In the genomic region with DNA sequence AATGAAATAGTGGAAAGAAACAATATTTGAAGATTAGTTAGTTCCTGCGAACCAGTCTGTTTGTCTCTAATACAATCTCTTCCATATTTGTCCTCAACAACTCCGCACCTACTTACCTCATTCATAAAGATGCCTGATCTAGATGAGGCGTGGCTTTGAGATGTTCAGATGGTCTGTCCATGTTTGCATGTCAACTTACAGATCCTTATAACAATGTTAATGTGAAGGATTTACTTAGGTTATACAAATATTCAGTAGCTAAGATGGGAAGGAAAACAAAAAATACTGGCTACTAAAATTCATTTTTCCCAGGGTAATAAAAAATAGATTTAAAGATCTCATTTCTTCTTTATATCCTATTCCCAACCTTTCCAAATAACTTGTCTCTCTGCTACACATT, we compare ENCODE assay signal across 19 cellular contexts. TPM values are rescaled to one million over a fixed set of nuclear protein-coding genes. Genes with fewer than 3 reads are reported as not detected.
DNase-seq lines count a peak whose midpoint lies in the region; ATAC-seq, FAIRE-seq and TF ChIP-seq lines count a peak whose summit lies in the region.
"Had no signal": no experiment of that assay in that cellular context is flagged by ENCODE, and none has a peak within 500 bp of the region (broad histone marks: within the 10 kb centered on the region; RNA-seq: fewer than 3 reads in every experiment).

No MANE protein-coding gene starts in this region.

- no peak for ATAC-seq in HG03565 (IDR thresholded peaks at IDR 0.05; ENCODE audit: unreplicated experiment)
- ATAC-seq: effector memory CD8-positive, alpha-beta T cell; natural killer cell treated with Interleukin-12 subunit alpha and Interleukin-12 subunit beta and Interleukin-15 and Interleukin-18, amount 100 ng/mL, for 72 hours; stimulated activated effector memory CD8-positive, alpha-beta T cell treated with anti-CD3 and anti-CD28 coated beads, Interleukin-12 subunit alpha, Interleukin-12 subunit beta, amount 100 ng/mL, for 72 hours; T-cell had no signal

- in situ Hi-C loops in brain microvascular endothelial cell (cut with HindIII; ENCODE audit: low pct_ligation_motif_present, low sequenced_read_pairs), result no loop called here
- in situ Hi-C loops in ACHN (cut with HindIII; ENCODE audit: low pct_ligation_motif_present, low pct_unique_long_range_greater_than_20kb, low sequenced_read_pairs), result no loop called here

- H3K4me1 ChIP-seq in PC-9 (replicated peaks; ENCODE audit: insufficient read depth), result peaks cover 24% of the 10 kb centered on the region

- intact Hi-C loops in PC-9 (cut with micrococcal nuclease; ENCODE audit: unreplicated experiment), result no loop called here

- DNase-seq in PC-9 (no peak), brain microvascular endothelial cell (no peak), medulla oblongata (ENCODE audit: extremely low spot score) (peak; percentile 36), substantia nigra (lab: John Stamatoyannopoulos, UW) (no peak), GM12891 (ENCODE audit: insufficient read length, low spot score) (no peak), ACHN (no peak)
- DNase-seq: activated CD4-positive, alpha-beta T cell treated with anti-CD3 and anti-CD28 coated beads, Interleukin-2, amount 10 ng/mL, durations not matched to agents 7 days and 5 days; activated CD8-positive, alpha-beta memory T cell treated with anti-CD3 and anti-CD28 coated beads, Interleukin-2, amount 50 U/mL, for 4 hours; activated gamma-delta T cell; effector memory CD8-positive, alpha-beta T cell; NCI-H2107; NCI-H524 treated with DMSO at 0.1 percent for 48 hours; stimulated activated CD4-positive, alpha-beta T cell treated with anti-CD3 and anti-CD28 coated beads, Interleukin-15, amount 100 ng/mL, for 24 hours; T-cell had no signal

- H3K9me2 ChIP-seq in PC-9 (ENCODE audit: insufficient read depth), result no peaks in the 10 kb centered on the region

- no peaks in the 10 kb centered on the region for H3K27me3 ChIP-seq in PC-9 (ENCODE audit: insufficient read depth, low read depth)
- H3K27me3 ChIP-seq in brain microvascular endothelial cell (replicated peaks), result no peaks in the 10 kb centered on the region
- H3K27me3 ChIP-seq: BLaER1 had no signal

- TF ChIP-seq CTCF in PC-9 (conservative IDR thresholded peaks at IDR 0.05), result no peak
- no peak for TF ChIP-seq CTCF in brain microvascular endothelial cell (IDR thresholded peaks at IDR 0.05; ENCODE audit: low read depth, low read length, missing control alignments)

- peaks cover 15% of the 10 kb centered on the region for H3F3A ChIP-seq in PC-9 (ENCODE audit: insufficient read depth, low read depth)

- H3K36me3 ChIP-seq in PC-9 (ENCODE audit: low read depth), result no peaks in the 10 kb centered on the region
- no peaks in the 10 kb centered on the region for H3K36me3 ChIP-seq in brain microvascular endothelial cell (replicated peaks)
- H3K36me3 ChIP-seq: BLaER1 had no signal

- H3K27ac ChIP-seq in PC-9 (0 out of 2 replicates have a peak overlapping the region, but pooled peaks have one; percentile 32), brain microvascular endothelial cell (peak overlapping the region; percentile 52), substantia nigra (ENCODE audit: low read depth, low read length, poor library complexity, severe bottlenecking) (peak overlapping the region; percentile 91)
- H3K27ac ChIP-seq: BLaER1 had no signal

- POLR2A ChIA-PET in PC-9 (lab: Charles Lee; ENCODE audit: unreplicated experiment), result no interaction called here

- H3K4me3 ChIP-seq in PC-9 (no peak overlapping the region), brain microvascular endothelial cell (ENCODE audit: low read depth, low read length) (no peak overlapping the region)
- H3K4me3 ChIP-seq: BLaER1 had no signal

- H4K20me1 ChIP-seq in PC-9 (ENCODE audit: insufficient read depth), result no peaks in the 10 kb centered on the region
- H4K20me1 ChIP-seq: BLaER1 had no signal

- no TSS peak for BruUV-seq in PC-9 (replicated peaks; lab: Mats Ljungman, UMichigan)

- peaks cover 78% of the 10 kb centered on the region for H3K79me2 ChIP-seq in PC-9 (ENCODE audit: low read depth)

- no peak overlapping the region for H2AFZ ChIP-seq in PC-9

- no peak for FAIRE-seq in GM12891 (lab: Jason Lieb, UNC)
- FAIRE-seq: HTR-8/SVneo had no signal

- TF ChIP-seq POLR2A in GM12891 (IDR thresholded peaks at IDR 0.05; ENCODE audit: low read depth, low read length), result no peak

- H3K9me3 ChIP-seq in PC-9 (ENCODE audit: insufficient read depth, low read depth), result no peaks in the 10 kb centered on the region
- H3K9me3 ChIP-seq: BLaER1 had no signal

- H3K4me2 ChIP-seq in PC-9, result no peak overlapping the region
- H3K4me2 ChIP-seq: BLaER1 had no signal

- CTCF ChIA-PET in PC-9 (lab: Charles Lee), result no interaction called here

TF ChIP-seq in GM12891, 5 proteins besides CTCF, POLR2A, EP300 and RAD21:
- TF ChIP-seq POLR2AphosphoS5 (IDR thresholded peaks at IDR 0.05; ENCODE audit: low read depth, low read length), result no peak
- TF ChIP-seq SPI1 (IDR thresholded peaks at IDR 0.05; ENCODE audit: low read depth, low read length), result no peak
- TF ChIP-seq TAF1 (IDR thresholded peaks at IDR 0.05; ENCODE audit: low read depth, low read length), result no peak
- TF ChIP-seq POU2F2 (IDR thresholded peaks at IDR 0.05; ENCODE audit: low read depth, low read length), result no peak
- TF ChIP-seq PAX5 (IDR thresholded peaks at IDR 0.05; ENCODE audit: insufficient read depth, low read length, severe bottlenecking), result no peak

RNA-seq across cellular contexts. Expression of gene CDC14B, which starts 8.3 kb away (rescaled TPM):
- 43.3 and 47.2 TPM in 2 replicates for total RNA-seq in PC-9 (2021)
- polyA plus RNA-seq in GM12891 (2012; ENCODE audit: low read depth, missing spikeins), result 0.19 TPM

RNA-seq across cellular contexts. Expression of gene PRXL2C, which starts 43.8 kb away (rescaled TPM):
- total RNA-seq in PC-9 (2021), result 7.6 and 8.5 TPM in 2 replicates
- polyA plus RNA-seq in GM12891 (2012; ENCODE audit: low read depth, missing spikeins), result 0.82 TPM

Comparison
In these comparisons a context has a peak if more than half of its experiments do, and no peak if none do; other contexts are left out.
1. H3K27ac ChIP-seq: peak in every context shown above with its lines; median percentile 91 in substantia nigra; 52 in brain microvascular endothelial cell; 32 in PC-9.